ENCODE assay signal across 3 cellular contexts in the genomic region with DNA sequence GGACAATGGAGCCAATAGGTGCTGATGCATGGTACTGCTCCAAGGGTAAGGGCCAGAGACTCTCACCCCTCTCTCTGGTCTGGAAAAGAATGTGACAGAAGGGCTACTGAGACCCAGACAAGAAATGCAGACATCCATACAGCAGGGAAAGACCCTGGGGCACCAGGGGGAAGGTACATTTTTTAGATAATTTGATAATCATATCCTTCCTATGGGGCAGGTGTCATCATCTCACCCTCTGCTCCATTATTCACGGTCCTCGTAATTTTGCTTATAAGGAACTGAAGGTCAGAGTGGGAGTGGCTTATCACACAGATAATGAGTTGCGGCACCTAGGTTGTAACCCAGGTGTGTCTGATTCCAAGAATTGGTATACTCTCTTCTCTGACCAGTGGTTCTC.
"Had no signal": no experiment of that assay in that cellular context is flagged by ENCODE, and none has a peak within 500 bp of the region (broad histone marks: within the 10 kb centered on the region; RNA-seq: fewer than 3 reads in every experiment).

No MANE protein-coding gene starts in this region.

- H3K4me3 ChIP-seq: GM12878 had no signal

- DNase-seq: GDM1, GF-D8 had no signal

- ATAC-seq: GM12878 had no signal
